Comparison of ENCODE assay signal across 24 cellular contexts in genomic region chr2:70050631-70051425, GRCh38.
"Had no signal": no experiment of that assay in that cellular context is flagged by ENCODE, and none has a peak within 500 bp of the region (broad histone marks: within the 10 kb centered on the region; RNA-seq: fewer than 3 reads in every experiment).

No MANE protein-coding gene starts in this region.

- H3K27ac Mint-ChIP-seq: activated CD4-positive, alpha-beta T cell treated with anti-CD3 and anti-CD28 coated beads for 36 hours; activated CD4-positive, alpha-beta T cell treated with anti-CD3 and anti-CD28 coated beads, Interleukin-2, amount 10 ng/mL, durations not matched to agents 7 days and 5 days; activated naive CD4-positive, alpha-beta T cell treated with anti-CD3 and anti-CD28 coated beads for 36 hours; activated T-cell treated with anti-CD3 and anti-CD28 coated beads, Interleukin-2, amount 50 U/mL, for 24 hours; T-helper 2 cell treated with Interferon-gamma antibody and Interleukin-4, amounts not matched to agents 5 μg/mL and 100 μg/mL, for 36 hours; WTC11 had no signal

- H3K4me1 ChIP-seq: SJCRH30 had no signal

- H3K27me3 Mint-ChIP-seq: activated CD4-positive, alpha-beta T cell treated with anti-CD3 and anti-CD28 coated beads for 36 hours; activated CD4-positive, alpha-beta T cell treated with anti-CD3 and anti-CD28 coated beads, Interleukin-2, amount 10 ng/mL, durations not matched to agents 7 days and 5 days; activated T-cell treated with anti-CD3 and anti-CD28 coated beads, Interleukin-2, amount 50 U/mL, for 24 hours had no signal

- H3K4me3 ChIP-seq: cardiac muscle cell, SJCRH30, SK-N-MC had no signal

- H3K27ac ChIP-seq: cardiac muscle cell, SJCRH30, SK-N-MC had no signal

- ATAC-seq: activated CD4-positive, alpha-beta T cell treated with anti-CD3 and anti-CD28 coated beads for 36 hours; activated CD4-positive, CD25-positive, alpha-beta regulatory T cell treated with anti-CD3 and anti-CD28 coated beads, Interleukin-2, amount 50 U/mL, for 24 hours; activated naive CD4-positive, alpha-beta T cell treated with anti-CD3 and anti-CD28 coated beads, Interleukin-2, amount 50 U/mL, for 72 hours; Panc1; WTC11 had no signal

- FAIRE-seq: TTC549 had no signal

- H3K9me3 ChIP-seq: SJCRH30 had no signal

- H3K9me3 Mint-ChIP-seq: activated CD4-positive, alpha-beta T cell treated with anti-CD3 and anti-CD28 coated beads, Interleukin-2, amount 10 ng/mL, durations not matched to agents 7 days and 5 days; activated naive CD4-positive, alpha-beta T cell treated with anti-CD3 and anti-CD28 coated beads for 36 hours; activated naive CD4-positive, alpha-beta T cell treated with anti-CD3 and anti-CD28 coated beads, Interleukin-2, amount 50 U/mL, for 72 hours; activated T-cell treated with anti-CD3 and anti-CD28 coated beads, Interleukin-2, amount 50 U/mL, for 24 hours; T-helper 2 cell treated with Interferon-gamma antibody and Interleukin-4, amounts not matched to agents 5 μg/mL and 100 μg/mL, for 36 hours; WTC11 had no signal

- DNase-seq: activated CD4-positive, alpha-beta T cell treated with anti-CD3 and anti-CD28 coated beads for 36 hours; activated CD4-positive, alpha-beta T cell treated with anti-CD3 and anti-CD28 coated beads, Interleukin-2, amount 10 ng/mL, durations not matched to agents 7 days and 5 days; activated CD4-positive, alpha-beta T cell treated with anti-CD3 and anti-CD28 coated beads, Interleukin-2, amount 50 U/mL, for 48 hours; activated gamma-delta T cell treated with Interleukin-2 at 50 U/mL for 16 hours; activated naive CD4-positive, alpha-beta T cell treated with anti-CD3 and anti-CD28 coated beads for 36 hours; activated T-cell treated with anti-CD3 and anti-CD28 coated beads, Interleukin-2, amount 50 U/mL, for 24 hours; amniotic stem cell; Karpas-422; NCI-H1105; NCI-H1417 treated with DMSO at 0.1 percent for 48 hours; NCI-H1930; NCI-H2081 treated with DMSO at 0.1 percent for 48 hours; NCI-H345; NCI-H524 treated with DMSO at 0.1 percent for 48 hours; SHP77; SJCRH30 had no signal

- H3K4me3 Mint-ChIP-seq: activated CD4-positive, alpha-beta T cell treated with anti-CD3 and anti-CD28 coated beads for 36 hours; activated CD4-positive, alpha-beta T cell treated with anti-CD3 and anti-CD28 coated beads, Interleukin-2, amount 10 ng/mL, durations not matched to agents 7 days and 5 days; activated naive CD4-positive, alpha-beta T cell treated with anti-CD3 and anti-CD28 coated beads for 36 hours; activated T-cell treated with anti-CD3 and anti-CD28 coated beads, Interleukin-2, amount 50 U/mL, for 24 hours; T-helper 2 cell treated with Interferon-gamma antibody and Interleukin-4, amounts not matched to agents 5 μg/mL and 100 μg/mL, for 36 hours; WTC11 had no signal

- H3K27me3 ChIP-seq: cardiac muscle cell, SJCRH30 had no signal
